ENCODE assay signal across 28 cellular contexts in genomic region chr4:888029-888428, GRCh38.
"Had no signal": no experiment of that assay in that cellular context is flagged by ENCODE, and none has a peak within 500 bp of the region (broad histone marks: within the 10 kb centered on the region; RNA-seq: fewer than 3 reads in every experiment).

No MANE protein-coding gene starts in this region.

- DNase-seq: activated CD4-positive, alpha-beta memory T cell treated with anti-CD3 and anti-CD28 coated beads, Interleukin-2, amount 10 ng/mL, durations not matched to agents 7 days and 5 days; activated CD4-positive, alpha-beta T cell treated with anti-CD3 and anti-CD28 coated beads for 1 hour; activated CD4-positive, alpha-beta T cell treated with anti-CD3 and anti-CD28 coated beads for 4 hours; activated CD4-positive, alpha-beta T cell treated with anti-CD3 and anti-CD28 coated beads, Interleukin-2, amount 10 ng/mL, durations not matched to agents 7 days and 5 days; activated CD4-positive, alpha-beta T cell treated with anti-CD3 and anti-CD28 coated beads, Interleukin-2, amount 50 U/mL, for 4 hours; activated CD8-positive, alpha-beta memory T cell treated with anti-CD3 and anti-CD28 coated beads, Interleukin-2, amount 50 U/mL, for 48 hours; activated effector memory CD4-positive, alpha-beta T cell treated with anti-CD3 and anti-CD28 coated beads, Interleukin-2, amount 50 U/mL, for 16 hours; activated naive CD4-positive, alpha-beta T cell treated with anti-CD3 and anti-CD28 coated beads for 36 hours; activated naive CD8-positive, alpha-beta T cell treated with anti-CD3 and anti-CD28 coated beads for 36 hours; activated naive CD8-positive, alpha-beta T cell treated with anti-CD3 and anti-CD28 coated beads, Interleukin-2, amount 50 U/mL, for 24 hours; activated T-cell treated with anti-CD3 and anti-CD28 coated beads for 4 hours; activated T-cell treated with anti-CD3 and anti-CD28 coated beads, Interleukin-2, amount 50 U/mL, for 48 hours; amygdala; aorta; body of pancreas; caudate nucleus; colonic mucosa; effector memory CD4-positive, alpha-beta T cell; endodermal cell; foreskin keratinocyte; head of caudate nucleus; T-helper 2 cell had no signal

- H3K27me3 ChIP-seq: adrenal gland, body of pancreas, colonic mucosa, esophagus muscularis mucosa, foreskin keratinocyte, gastroesophageal sphincter had no signal

- H3K27ac Mint-ChIP-seq: activated CD4-positive, alpha-beta memory T cell treated with anti-CD3 and anti-CD28 coated beads, Interleukin-2, amount 10 ng/mL, durations not matched to agents 7 days and 5 days; activated CD4-positive, alpha-beta T cell treated with anti-CD3 and anti-CD28 coated beads, Interleukin-2, amount 10 ng/mL, durations not matched to agents 7 days and 5 days; activated naive CD4-positive, alpha-beta T cell treated with anti-CD3 and anti-CD28 coated beads for 36 hours; activated naive CD4-positive, alpha-beta T cell treated with anti-CD3 and anti-CD28 coated beads, Interleukin-2, amount 50 U/mL, for 24 hours; activated naive CD8-positive, alpha-beta T cell treated with anti-CD3 and anti-CD28 coated beads for 36 hours; activated naive CD8-positive, alpha-beta T cell treated with anti-CD3 and anti-CD28 coated beads, Interleukin-2, amount 50 U/mL, for 24 hours; activated T-helper 1 cell treated with anti-CD3 and anti-CD28 coated beads, Interleukin-12 subunit alpha, Interleukin-12 subunit beta, Interleukin-2, Interleukin-4 antibody, amounts not matched to agents 30 ng/mL and 10 ng/mL and 1 ng/mL, durations not matched to agents 14 hours and 24 hours and 36 hours; activated T-helper 2 cell treated with anti-CD3 and anti-CD28 coated beads, Interferon-gamma antibody, Interleukin-2, Interleukin-4, amounts not matched to agents 10 μg/mL and 5 μg/mL and 100 μg/mL, durations not matched to agents 14 hours and 24 hours and 36 hours; endodermal cell had no signal

- H3K36me3 Mint-ChIP-seq: activated naive CD4-positive, alpha-beta T cell treated with anti-CD3 and anti-CD28 coated beads, Interleukin-2, amount 50 U/mL, for 24 hours had no signal

- H3K27ac ChIP-seq: adrenal gland, body of pancreas, colonic mucosa, esophagus muscularis mucosa, foreskin keratinocyte, gastroesophageal sphincter had no signal

- H3K4me3 Mint-ChIP-seq: activated CD4-positive, alpha-beta memory T cell treated with anti-CD3 and anti-CD28 coated beads, Interleukin-2, amount 10 ng/mL, durations not matched to agents 7 days and 5 days; activated CD4-positive, alpha-beta T cell treated with anti-CD3 and anti-CD28 coated beads, Interleukin-2, amount 10 ng/mL, durations not matched to agents 7 days and 5 days; activated naive CD4-positive, alpha-beta T cell treated with anti-CD3 and anti-CD28 coated beads for 36 hours; activated naive CD4-positive, alpha-beta T cell treated with anti-CD3 and anti-CD28 coated beads, Interleukin-2, amount 50 U/mL, for 24 hours; activated naive CD8-positive, alpha-beta T cell treated with anti-CD3 and anti-CD28 coated beads for 36 hours; activated naive CD8-positive, alpha-beta T cell treated with anti-CD3 and anti-CD28 coated beads, Interleukin-2, amount 50 U/mL, for 24 hours; activated T-helper 1 cell treated with anti-CD3 and anti-CD28 coated beads, Interleukin-12 subunit alpha, Interleukin-12 subunit beta, Interleukin-2, Interleukin-4 antibody, amounts not matched to agents 30 ng/mL and 10 ng/mL and 1 ng/mL, durations not matched to agents 14 hours and 24 hours and 36 hours; endodermal cell had no signal

- H3K4me1 Mint-ChIP-seq: activated CD4-positive, alpha-beta memory T cell treated with anti-CD3 and anti-CD28 coated beads, Interleukin-2, amount 10 ng/mL, durations not matched to agents 7 days and 5 days; activated CD4-positive, alpha-beta T cell treated with anti-CD3 and anti-CD28 coated beads, Interleukin-2, amount 10 ng/mL, durations not matched to agents 7 days and 5 days; activated naive CD4-positive, alpha-beta T cell treated with anti-CD3 and anti-CD28 coated beads, Interleukin-2, amount 50 U/mL, for 24 hours; activated naive CD8-positive, alpha-beta T cell treated with anti-CD3 and anti-CD28 coated beads for 36 hours; activated naive CD8-positive, alpha-beta T cell treated with anti-CD3 and anti-CD28 coated beads, Interleukin-2, amount 50 U/mL, for 24 hours; endodermal cell had no signal

- H3K4me3 ChIP-seq: adrenal gland, body of pancreas, colonic mucosa, esophagus muscularis mucosa, gastroesophageal sphincter had no signal

- H3K9me3 Mint-ChIP-seq: activated naive CD4-positive, alpha-beta T cell treated with anti-CD3 and anti-CD28 coated beads, Interleukin-2, amount 50 U/mL, for 24 hours; activated T-helper 1 cell treated with anti-CD3 and anti-CD28 coated beads, Interleukin-12 subunit alpha, Interleukin-12 subunit beta, Interleukin-2, Interleukin-4 antibody, amounts not matched to agents 30 ng/mL and 10 ng/mL and 1 ng/mL, durations not matched to agents 14 hours and 24 hours and 36 hours; endodermal cell had no signal

- H3K4me1 ChIP-seq: adrenal gland, body of pancreas, colonic mucosa, esophagus muscularis mucosa, foreskin keratinocyte, gastroesophageal sphincter had no signal

- H3K27me3 Mint-ChIP-seq: activated CD4-positive, alpha-beta memory T cell treated with anti-CD3 and anti-CD28 coated beads, Interleukin-2, amount 10 ng/mL, durations not matched to agents 7 days and 5 days; activated CD4-positive, alpha-beta T cell treated with anti-CD3 and anti-CD28 coated beads, Interleukin-2, amount 10 ng/mL, durations not matched to agents 7 days and 5 days; activated naive CD4-positive, alpha-beta T cell treated with anti-CD3 and anti-CD28 coated beads, Interleukin-2, amount 50 U/mL, for 24 hours; activated naive CD8-positive, alpha-beta T cell treated with anti-CD3 and anti-CD28 coated beads for 36 hours; activated naive CD8-positive, alpha-beta T cell treated with anti-CD3 and anti-CD28 coated beads, Interleukin-2, amount 50 U/mL, for 24 hours had no signal

- H3K9me3 ChIP-seq: adrenal gland, body of pancreas, colonic mucosa, esophagus muscularis mucosa, gastroesophageal sphincter had no signal

- ATAC-seq: activated naive CD8-positive, alpha-beta T cell treated with anti-CD3 and anti-CD28 coated beads, Interleukin-2, amount 50 U/mL, for 24 hours; body of pancreas; foreskin keratinocyte; gastroesophageal sphincter had no signal
